In the genomic region with DNA sequence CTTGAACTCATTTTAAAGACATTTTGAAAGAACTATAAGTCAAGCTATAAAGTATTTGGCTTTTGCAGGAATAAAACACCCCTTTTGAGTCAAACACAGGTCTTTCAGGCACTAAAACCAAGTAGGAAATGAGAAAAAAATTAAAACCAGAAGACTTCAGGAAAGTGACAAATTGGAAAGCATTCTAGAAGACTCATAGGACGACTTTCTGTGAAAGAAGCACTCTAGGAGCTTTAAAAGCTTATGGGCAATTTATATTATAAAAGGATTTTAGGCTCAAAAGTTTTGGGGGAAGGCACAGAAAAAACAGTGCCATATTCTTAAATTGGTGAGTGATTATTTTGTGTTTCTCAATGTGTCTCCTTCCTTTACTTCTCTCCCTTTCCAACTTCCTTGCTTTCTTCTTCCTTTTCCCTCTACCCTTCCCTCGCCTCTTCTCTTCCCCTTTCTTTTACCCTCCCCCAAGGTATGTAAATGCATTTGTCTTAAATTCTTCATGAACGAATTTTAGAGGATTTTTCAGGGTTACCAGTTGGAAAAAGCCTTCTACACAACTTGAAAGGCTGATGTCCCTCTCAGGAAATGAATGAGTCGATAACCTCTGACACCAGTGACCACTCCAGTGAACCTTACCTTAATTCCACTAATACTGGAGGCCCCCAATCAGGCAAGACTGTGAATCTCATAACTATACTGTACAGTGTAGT, we compare ENCODE assay signal across 1 cellular context.
TF ChIP-seq lines count a peak whose summit lies in the region.

No MANE protein-coding gene starts in this region.

TF ChIP-seq in GM12878, 131 proteins besides CTCF, POLR2A, EP300 and RAD21:
- TF ChIP-seq, protein P1, sequence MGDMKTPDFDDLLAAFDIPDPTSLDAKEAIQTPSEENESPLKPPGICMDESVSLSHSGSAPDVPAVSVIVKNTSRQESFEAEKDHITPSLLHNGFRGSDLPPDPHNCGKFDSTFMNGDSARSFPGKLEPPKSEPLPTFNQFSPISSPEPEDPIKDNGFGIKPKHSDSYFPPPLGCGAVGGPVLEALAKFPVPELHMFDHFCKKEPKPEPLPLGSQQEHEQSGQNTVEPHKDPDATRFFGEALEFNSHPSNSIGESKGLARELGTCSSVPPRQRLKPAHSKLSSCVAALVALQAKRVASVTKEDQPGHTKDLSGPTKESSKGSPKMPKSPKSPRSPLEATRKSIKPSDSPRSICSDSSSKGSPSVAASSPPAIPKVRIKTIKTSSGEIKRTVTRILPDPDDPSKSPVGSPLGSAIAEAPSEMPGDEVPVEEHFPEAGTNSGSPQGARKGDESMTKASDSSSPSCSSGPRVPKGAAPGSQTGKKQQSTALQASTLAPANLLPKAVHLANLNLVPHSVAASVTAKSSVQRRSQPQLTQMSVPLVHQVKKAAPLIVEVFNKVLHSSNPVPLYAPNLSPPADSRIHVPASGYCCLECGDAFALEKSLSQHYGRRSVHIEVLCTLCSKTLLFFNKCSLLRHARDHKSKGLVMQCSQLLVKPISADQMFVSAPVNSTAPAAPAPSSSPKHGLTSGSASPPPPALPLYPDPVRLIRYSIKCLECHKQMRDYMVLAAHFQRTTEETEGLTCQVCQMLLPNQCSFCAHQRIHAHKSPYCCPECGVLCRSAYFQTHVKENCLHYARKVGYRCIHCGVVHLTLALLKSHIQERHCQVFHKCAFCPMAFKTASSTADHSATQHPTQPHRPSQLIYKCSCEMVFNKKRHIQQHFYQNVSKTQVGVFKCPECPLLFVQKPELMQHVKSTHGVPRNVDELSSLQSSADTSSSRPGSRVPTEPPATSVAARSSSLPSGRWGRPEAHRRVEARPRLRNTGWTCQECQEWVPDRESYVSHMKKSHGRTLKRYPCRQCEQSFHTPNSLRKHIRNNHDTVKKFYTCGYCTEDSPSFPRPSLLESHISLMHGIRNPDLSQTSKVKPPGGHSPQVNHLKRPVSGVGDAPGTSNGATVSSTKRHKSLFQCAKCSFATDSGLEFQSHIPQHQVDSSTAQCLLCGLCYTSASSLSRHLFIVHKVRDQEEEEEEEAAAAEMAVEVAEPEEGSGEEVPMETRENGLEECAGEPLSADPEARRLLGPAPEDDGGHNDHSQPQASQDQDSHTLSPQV (IDR thresholded peaks at IDR 0.05), result no peak
- TF ChIP-seq, protein P2, sequence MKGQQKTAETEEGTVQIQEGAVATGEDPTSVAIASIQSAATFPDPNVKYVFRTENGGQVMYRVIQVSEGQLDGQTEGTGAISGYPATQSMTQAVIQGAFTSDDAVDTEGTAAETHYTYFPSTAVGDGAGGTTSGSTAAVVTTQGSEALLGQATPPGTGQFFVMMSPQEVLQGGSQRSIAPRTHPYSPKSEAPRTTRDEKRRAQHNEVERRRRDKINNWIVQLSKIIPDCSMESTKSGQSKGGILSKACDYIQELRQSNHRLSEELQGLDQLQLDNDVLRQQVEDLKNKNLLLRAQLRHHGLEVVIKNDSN (IDR thresholded peaks at IDR 0.05; ENCODE audit: borderline replicate concordance, extremely low read length, insufficient read depth, low read depth, low read length), result no peak
- TF ChIP-seq, protein P3, sequence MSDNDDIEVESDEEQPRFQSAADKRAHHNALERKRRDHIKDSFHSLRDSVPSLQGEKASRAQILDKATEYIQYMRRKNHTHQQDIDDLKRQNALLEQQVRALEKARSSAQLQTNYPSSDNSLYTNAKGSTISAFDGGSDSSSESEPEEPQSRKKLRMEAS (IDR thresholded peaks at IDR 0.05; ENCODE audit: low read depth, low read length), result no peak
- 0 out of 2 replicates have a peak, but pooled peaks have one; percentile 40 for TF ChIP-seq BMI1 (IDR thresholded peaks at IDR 0.05; ENCODE audit: borderline replicate concordance)
